In the genomic region with DNA sequence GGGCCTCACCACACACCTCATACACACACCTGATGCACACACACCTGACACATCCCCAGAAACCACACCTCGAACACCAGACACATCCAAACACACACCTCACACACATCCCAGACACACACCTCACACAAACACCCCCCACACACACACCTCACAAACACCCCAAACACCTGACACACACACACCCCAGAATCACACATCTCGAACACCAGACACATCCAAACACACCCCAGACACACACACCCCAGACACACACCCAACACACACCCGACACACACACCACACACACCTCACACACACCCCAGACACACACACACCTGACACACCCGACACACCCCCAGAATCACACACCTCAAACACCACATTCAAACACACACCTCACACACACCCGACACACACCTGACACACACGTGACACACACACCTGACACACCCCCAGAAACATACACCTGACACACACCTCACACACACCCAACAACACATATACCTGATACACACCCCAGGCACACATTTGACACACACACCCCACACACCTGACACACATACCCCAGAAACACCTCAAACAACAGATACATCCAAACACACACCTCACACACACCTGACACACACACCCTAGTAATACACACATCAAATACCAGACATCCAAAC, we compare ENCODE assay signal across 21 cellular contexts. TPM values are rescaled to one million over a fixed set of nuclear protein-coding genes. Genes with fewer than 3 reads are reported as not detected.
DNase-seq lines count a peak whose midpoint lies in the region; ATAC-seq, FAIRE-seq and TF ChIP-seq lines count a peak whose summit lies in the region.
"Had no signal": no experiment of that assay in that cellular context is flagged by ENCODE, and none has a peak within 500 bp of the region (broad histone marks: within the 10 kb centered on the region; RNA-seq: fewer than 3 reads in every experiment).

No MANE protein-coding gene starts in this region.

- intact Hi-C loops in GM12878 (cut with micrococcal nuclease; ENCODE audit: unreplicated experiment), result no loop called here
- intact Hi-C loops in naive thymus-derived CD4-positive, alpha-beta T cell (cut with micrococcal nuclease), result loop anchor here in 1 of 2 donors (1.0 to 2.0 kb wide), 2 partner anchors 20 to 58 kb away; a partner anchor contains a TSS
- intact Hi-C loops in thyroid gland (cut with DNase I), result no loop called here

- CTCF ChIA-PET in A549 (lab: Yijun Ruan, JAX) (interaction anchor here (0.7 kb wide), 1 partner anchor 182 kb away, joined by 3 read pairs; no protein-coding TSS in a partner anchor), GM12878 (lab: Yijun Ruan, JAX) (no interaction called here)
- CTCF ChIA-PET in naive thymus-derived CD4-positive, alpha-beta T cell (lab: Charles Lee), result interaction anchor here (1.2 kb wide), 1 partner anchor 41 kb away, joined by 4 read pairs; no protein-coding TSS in a partner anchor

- no peaks in the 10 kb centered on the region for H3K36me3 Mint-ChIP-seq in CD4-positive, CD25-positive, alpha-beta regulatory T cell
- H3K36me3 Mint-ChIP-seq in naive thymus-derived CD4-positive, alpha-beta T cell, result no peaks in the 10 kb centered on the region
- H3K36me3 Mint-ChIP-seq: CD4-positive, alpha-beta memory T cell; IgD-negative memory B cell had no signal

- H4K20me1 ChIP-seq in GM12878 (ENCODE audit: control insufficient read depth, insufficient read depth), result no peaks in the 10 kb centered on the region

- WGBS in A549 (ENCODE audit: missing lambda C conversion rate), result 9% methylated on average over 6 of the region's 6 CpGs
- WGBS in GM12878 (ENCODE audit: insufficient coverage, insufficient replicate concordance, low lambda C conversion rate, missing lambda C conversion rate), result 52% methylated on average over 6 of the region's 6 CpGs
- WGBS in thyroid gland, 2 donors, result 77 to 80% methylated on average over 6 of the region's 6 CpGs

- H3K4me3 Mint-ChIP-seq in CD4-positive, CD25-positive, alpha-beta regulatory T cell, result no peak overlapping the region
- H3K4me3 Mint-ChIP-seq in naive thymus-derived CD4-positive, alpha-beta T cell, result no peak overlapping the region
- H3K4me3 Mint-ChIP-seq: CD4-positive, alpha-beta memory T cell; HFFc6; IgD-negative memory B cell had no signal

- H3K4me3 ChIP-seq in A549, result peak overlapping the region; percentile 58
- H3K4me3 ChIP-seq in CD4-positive, CD25-positive, alpha-beta regulatory T cell (ENCODE audit: low read depth, low read length), result peak overlapping the region; percentile 26
- H3K4me3 ChIP-seq in GM12878, result no peak overlapping the region
- peak overlapping the region; percentile 45 for H3K4me3 ChIP-seq in naive thymus-derived CD4-positive, alpha-beta T cell (ENCODE audit: low read length)
- no peak overlapping the region for H3K4me3 ChIP-seq in thyroid gland (replicated peaks in 1 of 3)
- H3K4me3 ChIP-seq: MG63 had no signal

- H3K4me1 ChIP-seq in A549 (peaks cover 22% of the 10 kb centered on the region), GM12878 (ENCODE audit: control insufficient read depth, insufficient read depth, low read length) (no peaks in the 10 kb centered on the region), thyroid gland (peaks cover 14 to 22% of the 10 kb centered on the region in 2 donors)
- H3K4me1 ChIP-seq in CD4-positive, CD25-positive, alpha-beta regulatory T cell (ENCODE audit: control insufficient read depth, insufficient read depth, low read length, poor library complexity, severe bottlenecking), result peaks cover 32% of the 10 kb centered on the region
- H3K4me1 ChIP-seq in naive thymus-derived CD4-positive, alpha-beta T cell (ENCODE audit: control insufficient read depth in 2 of 2, insufficient read depth in 2 of 2, low read length in 2 of 2), result peaks cover 10 to 20% of the 10 kb centered on the region in 2 donors

- H3K4me2 ChIP-seq in A549 (peak overlapping the region; percentile 97), GM12878 (ENCODE audit: control insufficient read depth, insufficient read depth) (no peak overlapping the region)

- TF ChIP-seq POLR2A in A549 (IDR thresholded peaks at IDR 0.05; ENCODE audit: low read length), result no peak
- TF ChIP-seq POLR2A in GM12878 (IDR thresholded peaks at IDR 0.05; ENCODE audit: low read depth, low read length), result no peak
- TF ChIP-seq POLR2A in thyroid gland (IDR thresholded peaks at IDR 0.05), result no peak

- in situ Hi-C loops in GM12878 (cut with MboI), result no loop called here
- in situ Hi-C loops in ACHN (cut with HindIII; ENCODE audit: low pct_ligation_motif_present, low pct_unique_long_range_greater_than_20kb, low sequenced_read_pairs), result no loop called here

- H3K36me3 ChIP-seq in CD4-positive, CD25-positive, alpha-beta regulatory T cell (ENCODE audit: control insufficient read depth, insufficient read depth, low read length), result no peaks in the 10 kb centered on the region
- no peaks in the 10 kb centered on the region for H3K36me3 ChIP-seq in GM12878 (ENCODE audit: control insufficient read depth in 2 of 2, insufficient read depth in 2 of 2, low read length in 1 of 2)
- no peaks in the 10 kb centered on the region for H3K36me3 ChIP-seq in naive thymus-derived CD4-positive, alpha-beta T cell (ENCODE audit: control insufficient read depth in 2 of 3, insufficient read depth in 3 of 3, low read length in 3 of 3)
- no peaks in the 10 kb centered on the region for H3K36me3 ChIP-seq in thyroid gland
- H3K36me3 ChIP-seq: MG63 had no signal

- TF ChIP-seq CTCF in A549 (IDR thresholded peaks at IDR 0.05) (no peak), GM12878 (IDR thresholded peaks at IDR 0.05 in 2 of 3, conservative IDR thresholded peaks at IDR 0.05 in 1 of 3; ENCODE audit: control insufficient read depth in 2 of 3, extremely low read depth in 1 of 3, insufficient read depth in 1 of 3, low read depth in 3 of 3, low read length in 3 of 3) (no peak), thyroid gland (IDR thresholded peaks at IDR 0.05) (no peak)

- no peaks in the 10 kb centered on the region for H3K9me3 Mint-ChIP-seq in CD4-positive, CD25-positive, alpha-beta regulatory T cell
- H3K9me3 Mint-ChIP-seq in naive thymus-derived CD4-positive, alpha-beta T cell, result peaks cover 0 to 7% (median 0%) of the 10 kb centered on the region in 11 donors
- H3K9me3 Mint-ChIP-seq: HFFc6, IgD-negative memory B cell had no signal

- no TSS peak for BruUV-seq in GM12878 (replicated peaks; lab: Mats Ljungman, UMichigan)

- H2AFZ ChIP-seq in GM12878 (ENCODE audit: control insufficient read depth, low read depth, low read length), result no peak overlapping the region

- POLR2A ChIA-PET in A549 (lab: Yijun Ruan, JAX) (no interaction called here), GM12878 (lab: Charles Lee) (no interaction called here)
- POLR2A ChIA-PET in naive thymus-derived CD4-positive, alpha-beta T cell (lab: Charles Lee), result interaction anchor here (0.7 to 3.4 kb wide), 4 partner anchors 19 to 78 kb away, joined by 3 to 16 read pairs (median 8); a partner anchor contains a TSS

- no peak overlapping the region for H3K27ac ChIP-seq in A549
- no peak overlapping the region for H3K27ac ChIP-seq in CD4-positive, CD25-positive, alpha-beta regulatory T cell (ENCODE audit: insufficient read depth, low read length, poor library complexity, severe bottlenecking)
- H3K27ac ChIP-seq in GM12878 (ENCODE audit: control insufficient read depth, insufficient read depth), result no peak overlapping the region
- H3K27ac ChIP-seq in naive thymus-derived CD4-positive, alpha-beta T cell (ENCODE audit: low read depth, low read length), result no peak overlapping the region
- H3K27ac ChIP-seq in thyroid gland, result no peak overlapping the region

- FAIRE-seq in A549 (lab: Jason Lieb, UNC) (no peak), GM12878 (lab: Jason Lieb, UNC) (no peak)
- FAIRE-seq: H54 had no signal

- TF ChIP-seq RAD21 in A549 (conservative IDR thresholded peaks at IDR 0.05 in 1 of 2, IDR thresholded peaks at IDR 0.05 in 1 of 2) (no peak), GM12878 (IDR thresholded peaks at IDR 0.05; ENCODE audit: insufficient read depth, low read depth, low read length) (no peak)

- H3K79me2 ChIP-seq in GM12878 (ENCODE audit: control insufficient read depth, insufficient read depth, low read length), result no peaks in the 10 kb centered on the region

- H3K27ac Mint-ChIP-seq in CD4-positive, CD25-positive, alpha-beta regulatory T cell, result no peak overlapping the region
- no peak overlapping the region for H3K27ac Mint-ChIP-seq in naive thymus-derived CD4-positive, alpha-beta T cell
- H3K27ac Mint-ChIP-seq: CD4-positive, alpha-beta memory T cell; HFFc6; IgD-negative memory B cell had no signal

- RAD21 ChIA-PET in GM12878 (lab: Charles Lee; ENCODE audit: unreplicated experiment), result no interaction called here

- H3K27me3 Mint-ChIP-seq in CD4-positive, CD25-positive, alpha-beta regulatory T cell, result peaks cover 12% of the 10 kb centered on the region
- H3K27me3 Mint-ChIP-seq in naive thymus-derived CD4-positive, alpha-beta T cell, result peaks cover 0 to 34% (median 7%) of the 10 kb centered on the region in 5 donors

- DNase-seq in A549 (ENCODE audit: low read depth in 1 of 2, low spot score in 1 of 2), result no peak
- DNase-seq in CD4-positive, CD25-positive, alpha-beta regulatory T cell, result no peak
- no peak for DNase-seq in GM12878 (ENCODE audit: low read depth, low spot score)
- no peak for DNase-seq in naive thymus-derived CD4-positive, alpha-beta T cell
- DNase-seq in GM19238 (ENCODE audit: insufficient read length, low spot score), result no peak
- DNase-seq in ACHN, result no peak
- no peak for DNase-seq in effector CD4-positive, alpha-beta T cell
- DNase-seq in thyroid gland, result no peak
- DNase-seq: EL, HFFc6, Kasumi-1, NCI-H1092, NCI-H2029 treated with DMSO at 0.1 percent for 48 hours had no signal

- no peak overlapping the region for H3K9ac ChIP-seq in GM12878 (ENCODE audit: control insufficient read depth, insufficient read depth, low read length)

- TF ChIP-seq EP300 in A549 (IDR thresholded peaks at IDR 0.05), result no peak
- no peak for TF ChIP-seq EP300 in GM12878 (IDR thresholded peaks at IDR 0.05; ENCODE audit: borderline replicate concordance in 1 of 2, control insufficient read depth in 1 of 2, low read depth in 2 of 2, low read length in 2 of 2)

- peaks cover 0 to 7% (median 3%) of the 10 kb centered on the region in 4 donors for H3K4me1 Mint-ChIP-seq in CD4-positive, CD25-positive, alpha-beta regulatory T cell
- H3K4me1 Mint-ChIP-seq in naive thymus-derived CD4-positive, alpha-beta T cell, result peaks cover 0 to 5% (median 0%) of the 10 kb centered on the region in 7 donors

- no peak for ATAC-seq in A549
- ATAC-seq in CD4-positive, CD25-positive, alpha-beta regulatory T cell (ENCODE audit: low read depth in 2 of 2), result no peak
- no peak for ATAC-seq in GM12878
- no peak for ATAC-seq in naive thymus-derived CD4-positive, alpha-beta T cell

- H3K9me3 ChIP-seq in A549 (no peaks in the 10 kb centered on the region), GM12878 (replicated peaks; ENCODE audit: control insufficient read depth, insufficient read depth, low read length) (no peaks in the 10 kb centered on the region; the same call in 2 of the 3 replicates), thyroid gland (no peaks in the 10 kb centered on the region)
- no peaks in the 10 kb centered on the region for H3K9me3 ChIP-seq in CD4-positive, CD25-positive, alpha-beta regulatory T cell (ENCODE audit: control insufficient read depth in 2 of 2, low read length in 2 of 2)
- no peaks in the 10 kb centered on the region for H3K9me3 ChIP-seq in naive thymus-derived CD4-positive, alpha-beta T cell (ENCODE audit: control insufficient read depth in 2 of 3, low read length in 3 of 3)
- H3K9me3 ChIP-seq: MG63 had no signal

- SMC1A ChIA-PET in GM12878 (lab: Charles Lee; ENCODE audit: uncharacterized antibody, unreplicated experiment), result no interaction called here

- H3K27me3 ChIP-seq in CD4-positive, CD25-positive, alpha-beta regulatory T cell (ENCODE audit: control insufficient read depth, insufficient read depth, low read length), result no peaks in the 10 kb centered on the region
- H3K27me3 ChIP-seq in GM12878 (replicated peaks in 1 of 2; ENCODE audit: control insufficient read depth in 2 of 2, insufficient read depth in 2 of 2, low read length in 1 of 2), result peaks cover 5 to 10% of the 10 kb centered on the region in 2 experiments
- no peaks in the 10 kb centered on the region for H3K27me3 ChIP-seq in naive thymus-derived CD4-positive, alpha-beta T cell (ENCODE audit: control insufficient read depth in 2 of 2, insufficient read depth in 2 of 2, low read length in 2 of 2)
- peaks cover 28% of the 10 kb centered on the region for H3K27me3 ChIP-seq in thyroid gland

RNA-seq across cellular contexts. Expression of a gene that starts 0.5 kb away (rescaled TPM):
- polyA plus RNA-seq in A549 (2011; rRNA removed) (0.28 and 0.30 TPM in 2 replicates), A549 (2017; fragmentation: RNase III; extraction: RNeasy Plus Mini Kit Qiagen cat#74134 plus additional on column Dnase treatment) (0.63 to 0.89 TPM (median 0.73 TPM) in 3 replicates), GM12878 (2011; rRNA removed) (0.07 TPM in 1 of 2 replicates, not detected in the other), GM12878 (2014; fragmentation: Illumina TruSeq; extraction: Trizol) (not detected in 2 replicates), GM12878 (2014; fragmentation: Nextera tagmentation; extraction: Ambion mirVana) (not detected), GM12878 (2014; rRNA removed) (not detected in 2 replicates), GM12878 (2016; fragmentation: Nextera tagmentation; extraction: Ambion mirVana) (not detected)
- 0.46 and 0.88 TPM in 2 replicates for polyA plus RNA-seq in A549 (2012; cell fraction: cytosol; rRNA removed)
- 1.0 and 1.3 TPM in 2 replicates for polyA plus RNA-seq in A549 (2012; cell fraction: nucleus; rRNA removed)
- 0.34 and 0.62 TPM in 2 replicates for polyA minus RNA-seq in A549 (2011; rRNA and poly(A)+ RNA removed)
- total RNA-seq in CD4-positive, CD25-positive, alpha-beta regulatory T cell, result 1.8 TPM
- 1 to 10 TPM in 2 of 4 donors, under 1 TPM in 2; 0.76 to 1.3 (median 1.00) TPM for polyA plus RNA-seq in CD4-positive, CD25-positive, alpha-beta regulatory T cell
- not detected in 2 replicates for total RNA-seq in GM12878 (2013; cell fraction: nucleolus; rRNA removed)
- total RNA-seq in GM12878 (2014; rRNA removed) (not detected in 2 replicates), GM12878 (2014; rRNA removed; fragmentation: Illumina TruSeq; extraction: Trizol) (not detected in 2 replicates), GM12878 (2021) (not detected in 2 replicates), thyroid gland (1 to 10 TPM in 1 of 4 donors, under 1 TPM in 1, not detected in 2; 0.13 to 1.5 TPM)
- polyA plus RNA-seq in GM12878 (2011; ENCODE audit: low read depth), result not detected
- polyA plus RNA-seq in GM12878 (2011; cell fraction: cytosol; rRNA removed), result 0.07 TPM in 1 of 2 replicates, not detected in the other
- 0.44 and 0.87 TPM in 2 replicates for polyA plus RNA-seq in GM12878 (2011; cell fraction: nucleus; rRNA removed)
- polyA plus RNA-seq in GM12878 (2012), result not detected in 2 replicates
- polyA minus RNA-seq in GM12878 (2011; rRNA and poly(A)+ RNA removed), result not detected in 2 replicates
- not detected in 2 replicates for polyA minus RNA-seq in GM12878 (2011; cell fraction: cytosol; rRNA and poly(A)+ RNA removed)
- polyA minus RNA-seq in GM12878 (2011; cell fraction: nucleus; rRNA and poly(A)+ RNA removed), result not detected in 2 replicates
- total RNA-seq in naive thymus-derived CD4-positive, alpha-beta T cell, result 1 to 10 TPM in 4 of 5 experiments, not detected in 1; 1.5 to 5.1 (median 3.4) TPM
- polyA plus RNA-seq in naive thymus-derived CD4-positive, alpha-beta T cell, result under 1 TPM; 0.33 to 0.91 TPM
- total RNA-seq: A673, HT-29, SK-MEL-5 had no signal
- polyA plus RNA-seq: IgD-negative memory B cell had no signal

RNA-seq across cellular contexts. Expression of a gene that starts 10.0 kb away (rescaled TPM):
- polyA plus RNA-seq in A549 (2011; rRNA removed), result 0.13 TPM in 1 of 2 replicates, not detected in the other
- polyA plus RNA-seq in A549 (2012; cell fraction: cytosol; rRNA removed), result not detected in 2 replicates
- polyA plus RNA-seq in A549 (2012; cell fraction: nucleus; rRNA removed), result not detected in 2 replicates
- not detected in 3 replicates for polyA plus RNA-seq in A549 (2017; fragmentation: RNase III; extraction: RNeasy Plus Mini Kit Qiagen cat#74134 plus additional on column Dnase treatment)
- not detected in 2 replicates for polyA minus RNA-seq in A549 (2011; rRNA and poly(A)+ RNA removed)
- not detected for total RNA-seq in CD4-positive, CD25-positive, alpha-beta regulatory T cell
- polyA plus RNA-seq in CD4-positive, CD25-positive, alpha-beta regulatory T cell, result not detected
- not detected in 2 replicates for total RNA-seq in GM12878 (2013; cell fraction: nucleolus; rRNA removed)
- not detected in 2 replicates for total RNA-seq in GM12878 (2014; rRNA removed)
- total RNA-seq in GM12878 (2014; rRNA removed; fragmentation: Illumina TruSeq; extraction: Trizol), result not detected in 2 replicates
- total RNA-seq in GM12878 (2021), result not detected in 2 replicates
- not detected for polyA plus RNA-seq in GM12878 (2011; ENCODE audit: low read depth)
- not detected in 2 replicates for polyA plus RNA-seq in GM12878 (2011; rRNA removed)
- polyA plus RNA-seq in GM12878 (2011; cell fraction: cytosol; rRNA removed), result not detected in 2 replicates
- not detected in 2 replicates for polyA plus RNA-seq in GM12878 (2011; cell fraction: nucleus; rRNA removed)
- polyA plus RNA-seq in GM12878 (2012), result 0.32 and 0.42 TPM in 2 replicates
- polyA plus RNA-seq in GM12878 (2014; fragmentation: Illumina TruSeq; extraction: Trizol), result not detected in 2 replicates
- polyA plus RNA-seq in GM12878 (2014; fragmentation: Nextera tagmentation; extraction: Ambion mirVana), result not detected
- not detected in 2 replicates for polyA plus RNA-seq in GM12878 (2014; rRNA removed)
- under 1 TPM in 1 of 2 experiments, not detected in 1; 0.25 TPM for polyA plus RNA-seq in GM12878 (2016; fragmentation: Nextera tagmentation; extraction: Ambion mirVana)
- polyA minus RNA-seq in GM12878 (2011; rRNA and poly(A)+ RNA removed), result not detected in 2 replicates
- not detected in 2 replicates for polyA minus RNA-seq in GM12878 (2011; cell fraction: cytosol; rRNA and poly(A)+ RNA removed)
- not detected in 2 replicates for polyA minus RNA-seq in GM12878 (2011; cell fraction: nucleus; rRNA and poly(A)+ RNA removed)
- not detected for total RNA-seq in naive thymus-derived CD4-positive, alpha-beta T cell
- not detected for polyA plus RNA-seq in naive thymus-derived CD4-positive, alpha-beta T cell
- not detected for total RNA-seq in thyroid gland
- total RNA-seq: A673; CD4-positive, alpha-beta memory T cell; HFFc6; NCI-H460; SK-MEL-5 had no signal
- polyA plus RNA-seq: CD4-positive, alpha-beta memory T cell; IgD-negative memory B cell had no signal

RNA-seq across cellular contexts. Expression of a gene that starts 20.6 kb away (rescaled TPM):
- polyA plus RNA-seq in A549 (2011; rRNA removed), result 7.6 and 8.1 TPM in 2 replicates
- 17.8 and 19.7 TPM in 2 replicates for polyA plus RNA-seq in A549 (2012; cell fraction: cytosol; rRNA removed)
- polyA plus RNA-seq in A549 (2012; cell fraction: nucleus; rRNA removed), result 11.7 and 11.9 TPM in 2 replicates
- 6.5 to 8.7 TPM (median 6.8 TPM) in 3 replicates for polyA plus RNA-seq in A549 (2017; fragmentation: RNase III; extraction: RNeasy Plus Mini Kit Qiagen cat#74134 plus additional on column Dnase treatment)
- 2.0 and 2.8 TPM in 2 replicates for polyA minus RNA-seq in A549 (2011; rRNA and poly(A)+ RNA removed)
- 7.1 TPM for total RNA-seq in CD4-positive, CD25-positive, alpha-beta regulatory T cell
- 10 to 100 TPM; 12.3 to 21.9 (median 17.9) TPM for polyA plus RNA-seq in CD4-positive, CD25-positive, alpha-beta regulatory T cell
- total RNA-seq in GM12878 (2013; cell fraction: nucleolus; rRNA removed), result 13.0 and 16.8 TPM in 2 replicates
- total RNA-seq in GM12878 (2014; rRNA removed), result 35.3 and 35.4 TPM in 2 replicates
- 19.2 and 21.4 TPM in 2 replicates for total RNA-seq in GM12878 (2014; rRNA removed; fragmentation: Illumina TruSeq; extraction: Trizol)
- total RNA-seq in GM12878 (2021), result 34.9 and 36.9 TPM in 2 replicates
- polyA plus RNA-seq in GM12878 (2011; ENCODE audit: low read depth), result 4.4 TPM
- polyA plus RNA-seq in GM12878 (2011; rRNA removed), result 9.9 and 13.6 TPM in 2 replicates
- 17.9 and 36.0 TPM in 2 replicates for polyA plus RNA-seq in GM12878 (2011; cell fraction: cytosol; rRNA removed)
- polyA plus RNA-seq in GM12878 (2011; cell fraction: nucleus; rRNA removed), result 21.8 and 26.3 TPM in 2 replicates
- polyA plus RNA-seq in GM12878 (2012), result 17.7 and 20.3 TPM in 2 replicates
- 2.2 and 7.0 TPM in 2 replicates for polyA plus RNA-seq in GM12878 (2014; fragmentation: Illumina TruSeq; extraction: Trizol)
- 10 to 100 TPM in 1 of 2 experiments, 1 to 10 TPM in 1; 1.8 to 11.2 TPM for polyA plus RNA-seq in GM12878 (2014; fragmentation: Nextera tagmentation; extraction: Ambion mirVana)
- 41.7 and 50.2 TPM in 2 replicates for polyA plus RNA-seq in GM12878 (2014; rRNA removed)
- 10 to 100 TPM; 29.7 to 33.3 TPM for polyA plus RNA-seq in GM12878 (2016; fragmentation: Nextera tagmentation; extraction: Ambion mirVana)
- 1.9 and 5.5 TPM in 2 replicates for polyA minus RNA-seq in GM12878 (2011; rRNA and poly(A)+ RNA removed)
- polyA minus RNA-seq in GM12878 (2011; cell fraction: cytosol; rRNA and poly(A)+ RNA removed), result 1.5 and 2.1 TPM in 2 replicates
- polyA minus RNA-seq in GM12878 (2011; cell fraction: nucleus; rRNA and poly(A)+ RNA removed), result 13.3 and 23.6 TPM in 2 replicates
- 10 to 100 TPM; 11.2 to 24.6 (median 16.9) TPM for total RNA-seq in naive thymus-derived CD4-positive, alpha-beta T cell
- 10 to 100 TPM; 21.9 to 22.9 TPM for polyA plus RNA-seq in naive thymus-derived CD4-positive, alpha-beta T cell
- 10 to 100 TPM in 3 of 4 donors, 1 to 10 TPM in 1; 7.4 to 25.9 (median 18.9) TPM for total RNA-seq in thyroid gland

RNA-seq across cellular contexts. Expression of a gene that starts 28.5 kb away (rescaled TPM):
- polyA plus RNA-seq in A549 (2011; rRNA removed) (39.4 and 40.2 TPM in 2 replicates), A549 (2017; fragmentation: RNase III; extraction: RNeasy Plus Mini Kit Qiagen cat#74134 plus additional on column Dnase treatment) (41.1 to 43.6 TPM (median 41.7 TPM) in 3 replicates), GM12878 (2011; rRNA removed) (24.8 and 32.1 TPM in 2 replicates), GM12878 (2014; fragmentation: Illumina TruSeq; extraction: Trizol) (12.0 and 31.8 TPM in 2 replicates), GM12878 (2014; fragmentation: Nextera tagmentation; extraction: Ambion mirVana) (1 to 10 TPM in 1 of 2 experiments, under 1 TPM in 1; 0.58 to 6.0 TPM), GM12878 (2014; rRNA removed) (49.0 and 54.9 TPM in 2 replicates), GM12878 (2016; fragmentation: Nextera tagmentation; extraction: Ambion mirVana) (100 to 1,000 TPM; 110 TPM)
- polyA plus RNA-seq in A549 (2012; cell fraction: cytosol; rRNA removed), result 95.1 and 97.8 TPM in 2 replicates
- 61.6 and 72.9 TPM in 2 replicates for polyA plus RNA-seq in A549 (2012; cell fraction: nucleus; rRNA removed)
- 22.7 and 23.3 TPM in 2 replicates for polyA minus RNA-seq in A549 (2011; rRNA and poly(A)+ RNA removed)
- total RNA-seq in CD4-positive, CD25-positive, alpha-beta regulatory T cell, result 29.1 TPM
- 10 to 100 TPM; 67.5 to 96.4 (median 78.7) TPM for polyA plus RNA-seq in CD4-positive, CD25-positive, alpha-beta regulatory T cell
- total RNA-seq in GM12878 (2013; cell fraction: nucleolus; rRNA removed), result 9.7 and 10.0 TPM in 2 replicates
- total RNA-seq in GM12878 (2014; rRNA removed) (21.0 and 21.3 TPM in 2 replicates), GM12878 (2014; rRNA removed; fragmentation: Illumina TruSeq; extraction: Trizol) (29.8 and 30.3 TPM in 2 replicates), GM12878 (2021) (50.3 and 57.1 TPM in 2 replicates), thyroid gland (10 to 100 TPM; 22.0 to 53.6 (median 26.2) TPM)
- polyA plus RNA-seq in GM12878 (2011; ENCODE audit: low read depth), result 17.8 TPM
- 24.5 and 38.8 TPM in 2 replicates for polyA plus RNA-seq in GM12878 (2011; cell fraction: cytosol; rRNA removed)
- 38.0 and 47.4 TPM in 2 replicates for polyA plus RNA-seq in GM12878 (2011; cell fraction: nucleus; rRNA removed)
- 23.5 and 30.3 TPM in 2 replicates for polyA plus RNA-seq in GM12878 (2012)
- 22.6 and 25.5 TPM in 2 replicates for polyA minus RNA-seq in GM12878 (2011; rRNA and poly(A)+ RNA removed)
- polyA minus RNA-seq in GM12878 (2011; cell fraction: cytosol; rRNA and poly(A)+ RNA removed), result 10.1 and 12.4 TPM in 2 replicates
- 5.6 and 10.1 TPM in 2 replicates for polyA minus RNA-seq in GM12878 (2011; cell fraction: nucleus; rRNA and poly(A)+ RNA removed)
- total RNA-seq in naive thymus-derived CD4-positive, alpha-beta T cell, result 10 to 100 TPM; 29.6 to 49.8 (median 32.8) TPM
- polyA plus RNA-seq in naive thymus-derived CD4-positive, alpha-beta T cell, result 10 to 100 TPM; 78.9 to 88.1 TPM

RNA-seq across cellular contexts. Expression of a gene that starts 28.5 kb away (rescaled TPM):
- polyA plus RNA-seq in A549 (2011; rRNA removed) (44.5 and 44.9 TPM in 2 replicates), A549 (2017; fragmentation: RNase III; extraction: RNeasy Plus Mini Kit Qiagen cat#74134 plus additional on column Dnase treatment) (32.5 to 35.0 TPM (median 33.6 TPM) in 3 replicates), GM12878 (2011; rRNA removed) (23.7 and 35.8 TPM in 2 replicates), GM12878 (2014; fragmentation: Illumina TruSeq; extraction: Trizol) (16.0 and 26.6 TPM in 2 replicates), GM12878 (2014; fragmentation: Nextera tagmentation; extraction: Ambion mirVana) (10 to 100 TPM in 1 of 2 experiments, 1 to 10 TPM in 1; 4.8 to 11.6 TPM), GM12878 (2014; rRNA removed) (33.6 and 36.2 TPM in 2 replicates), GM12878 (2016; fragmentation: Nextera tagmentation; extraction: Ambion mirVana) (10 to 100 TPM; 36.4 to 37.7 TPM)
- 35.7 and 43.6 TPM in 2 replicates for polyA plus RNA-seq in A549 (2012; cell fraction: cytosol; rRNA removed)
- 68.0 and 91.7 TPM in 2 replicates for polyA plus RNA-seq in A549 (2012; cell fraction: nucleus; rRNA removed)
- polyA minus RNA-seq in A549 (2011; rRNA and poly(A)+ RNA removed), result 57.5 and 75.3 TPM in 2 replicates
- 73.8 TPM for total RNA-seq in CD4-positive, CD25-positive, alpha-beta regulatory T cell
- polyA plus RNA-seq in CD4-positive, CD25-positive, alpha-beta regulatory T cell, result 10 to 100 TPM; 23.5 to 31.8 (median 28.1) TPM
- total RNA-seq in GM12878 (2013; cell fraction: nucleolus; rRNA removed), result 76.6 and 91.2 TPM in 2 replicates
- total RNA-seq in GM12878 (2014; rRNA removed) (38.5 TPM in 2 replicates), GM12878 (2014; rRNA removed; fragmentation: Illumina TruSeq; extraction: Trizol) (18.1 and 19.1 TPM in 2 replicates), GM12878 (2021) (46.5 and 47.1 TPM in 2 replicates), thyroid gland (10 to 100 TPM; 56.5 to 73.3 (median 62.9) TPM)
- polyA plus RNA-seq in GM12878 (2011; ENCODE audit: low read depth), result 12.8 TPM
- polyA plus RNA-seq in GM12878 (2011; cell fraction: cytosol; rRNA removed), result 29.0 and 35.1 TPM in 2 replicates
- polyA plus RNA-seq in GM12878 (2011; cell fraction: nucleus; rRNA removed), result 82.0 and 82.5 TPM in 2 replicates
- polyA plus RNA-seq in GM12878 (2012), result 25.1 and 31.7 TPM in 2 replicates
- polyA minus RNA-seq in GM12878 (2011; rRNA and poly(A)+ RNA removed), result 37.1 and 46.2 TPM in 2 replicates
- polyA minus RNA-seq in GM12878 (2011; cell fraction: cytosol; rRNA and poly(A)+ RNA removed), result 14.8 and 16.3 TPM in 2 replicates
- 24.7 and 47.1 TPM in 2 replicates for polyA minus RNA-seq in GM12878 (2011; cell fraction: nucleus; rRNA and poly(A)+ RNA removed)
- total RNA-seq in naive thymus-derived CD4-positive, alpha-beta T cell, result 10 to 100 TPM; 67.7 to 97.0 (median 69.5) TPM
- 10 to 100 TPM; 29.6 to 32.6 TPM for polyA plus RNA-seq in naive thymus-derived CD4-positive, alpha-beta T cell

Comparison
In these comparisons a context has a peak if more than half of its experiments do, and no peak if none do; other contexts are left out.
1. H3K4me3 ChIP-seq: peak in A549 (single experiment), CD4-positive, CD25-positive, alpha-beta regulatory T cell (single experiment) and naive thymus-derived CD4-positive, alpha-beta T cell (single experiment); none in GM12878 (single experiment) and thyroid gland (0 of 3).